8 cellular contexts compared by ENCODE assay signal in the genomic region with DNA sequence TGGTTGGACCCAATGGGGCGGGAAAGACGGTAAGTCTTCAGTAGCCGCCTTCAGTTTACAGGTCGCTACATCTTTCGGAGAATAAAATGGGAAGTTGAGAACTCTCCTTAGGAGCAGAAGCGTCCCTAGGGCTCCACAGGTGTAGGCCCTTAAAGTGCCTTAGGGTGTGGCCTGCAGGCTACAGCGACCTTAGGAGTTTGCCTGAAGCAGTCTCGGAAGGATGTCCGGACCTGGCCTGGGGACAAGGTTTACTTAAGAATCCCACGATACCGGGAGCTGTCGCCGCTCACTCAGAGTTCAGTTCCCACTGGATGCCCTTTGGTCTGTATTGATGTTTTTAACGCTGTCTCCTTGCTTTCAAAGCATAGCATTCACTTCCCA. TPM values are rescaled to one million over a fixed set of nuclear protein-coding genes. Genes with fewer than 3 reads are reported as not detected.
DNase-seq lines count a peak whose midpoint lies in the region; ATAC-seq, FAIRE-seq and TF ChIP-seq lines count a peak whose summit lies in the region.

No MANE protein-coding gene starts in this region.

- no peak for FAIRE-seq in A549 (lab: Jason Lieb, UNC)

- TF ChIP-seq CTCF in A549 (IDR thresholded peaks at IDR 0.05) (no peak), GM10266 (IDR thresholded peaks at IDR 0.05; ENCODE audit: control insufficient read depth, insufficient read depth, low read depth, missing control alignments) (no peak), Panc1 (IDR thresholded peaks at IDR 0.05) (no peak)

- no peak for TF ChIP-seq POLR2A in A549 (IDR thresholded peaks at IDR 0.05; ENCODE audit: low read length)

- in situ Hi-C loops in Panc1 (cut with HindIII; ENCODE audit: low pct_unique_long_range_greater_than_20kb, low sequenced_read_pairs) = no loop called here

- intact Hi-C loops in Panc1 (cut with micrococcal nuclease; ENCODE audit: unreplicated experiment) = no loop called here

- H3K4me1 ChIP-seq in A549 (peaks cover 20% of the 10 kb centered on the region; the same call in 2 of the 3 replicates), Panc1 (ENCODE audit: control insufficient read depth, insufficient read depth, low read length) (peaks cover 13% of the 10 kb centered on the region; the same call in 1 of the 2 replicates), iPS-15b (ENCODE audit: control insufficient read depth, insufficient read depth, low read length) (no peaks in the 10 kb centered on the region), skeletal muscle tissue (ENCODE audit: control insufficient read depth in 3 of 3, insufficient read depth in 3 of 3, low read length in 3 of 3) (peaks cover 7 to 10% (median 9%) of the 10 kb centered on the region in 3 donors)

- H3K9me3 ChIP-seq in A549 (no peaks in the 10 kb centered on the region), Panc1 (ENCODE audit: control insufficient read depth, insufficient read depth, low read depth, low read length) (no peaks in the 10 kb centered on the region), iPS-15b (ENCODE audit: control insufficient read depth, insufficient read depth, low read length) (no peaks in the 10 kb centered on the region), skeletal muscle tissue (ENCODE audit: control insufficient read depth in 3 of 3, low read length in 3 of 3) (no peaks in the 10 kb centered on the region)

- 2% methylated on average over 14 of the region's 14 CpGs for WGBS in A549 (ENCODE audit: missing lambda C conversion rate)

- H3K4me3 ChIP-seq in A549 (peak overlapping the region; percentile 61), Panc1 (ENCODE audit: low read depth in 2 of 2, low read length in 2 of 2) (peak overlapping the region; percentile 69 to 88), iPS-15b (ENCODE audit: low read depth, low read length) (peak overlapping the region; percentile 90), skeletal muscle tissue (ENCODE audit: low read length in 3 of 3) (peak overlapping the region; percentile 86 to 94 (median 91))

- H3K27ac ChIP-seq in A549 (peak overlapping the region; percentile 86 to 98), Panc1 (ENCODE audit: low read length) (peak overlapping the region; percentile 96), angular gyrus (ENCODE audit: low read depth, low read length) (peak overlapping the region; percentile 48), skeletal muscle tissue (ENCODE audit: low read depth, low read length) (peak overlapping the region; percentile 69)

- TF ChIP-seq RAD21 in A549 (conservative IDR thresholded peaks at IDR 0.05 in 1 of 2, IDR thresholded peaks at IDR 0.05 in 1 of 2) = no peak

- H3K9ac ChIP-seq in iPS-15b (ENCODE audit: low read depth, low read length) (peak overlapping the region; percentile 90), skeletal muscle tissue (ENCODE audit: low read depth in 1 of 3, low read length in 3 of 3) (peak overlapping the region; percentile 88 to 91 (median 89))

- CTCF ChIA-PET in A549 (lab: Yijun Ruan, JAX) (interaction anchor here (1.4 kb wide), 1 partner anchor 171 kb away, joined by 3 read pairs; no protein-coding TSS in a partner anchor), Panc1 (lab: Charles Lee) (interaction anchor here (0.8 kb wide), 1 partner anchor 30 kb away, joined by 4 read pairs; no protein-coding TSS in a partner anchor)

- peak; percentile 41 to 80 for DNase-seq in A549 (ENCODE audit: low read depth in 1 of 2, low spot score in 1 of 2)
- peak; percentile 42 for DNase-seq in GM10266 (ENCODE audit: extremely low spot score)
- peak; percentile 43 for DNase-seq in Panc1 (ENCODE audit: low read depth, low spot score)
- DNase-seq in OCI-M2 (lab: John Stamatoyannopoulos, UW; ENCODE audit: unreplicated experiment) = no peak

- POLR2A ChIA-PET in A549 (lab: Yijun Ruan, JAX) = interaction anchor here (0.7 to 1.3 kb wide), 12 partner anchors 11 to 264 kb away, joined by 3 to 10 read pairs (median 4); partner anchors contain the start of gene KIF3A
- POLR2A ChIA-PET in Panc1 (lab: Charles Lee) = no interaction called here

- H3K36me3 ChIP-seq in Panc1 (ENCODE audit: control insufficient read depth, insufficient read depth, low read length) = peaks cover 16% of the 10 kb centered on the region
- H3K36me3 ChIP-seq in iPS-15b (ENCODE audit: control insufficient read depth, insufficient read depth, low read length) = peaks cover 5% of the 10 kb centered on the region
- H3K36me3 ChIP-seq in skeletal muscle tissue (ENCODE audit: control insufficient read depth in 3 of 3, insufficient read depth in 3 of 3, low read length in 3 of 3) = peaks cover 0 to 16% (median 11%) of the 10 kb centered on the region in 3 donors

- TF ChIP-seq EP300 in A549 (IDR thresholded peaks at IDR 0.05) = no peak

- no peaks in the 10 kb centered on the region for H3K27me3 ChIP-seq in Panc1 (ENCODE audit: control insufficient read depth, insufficient read depth, low read length)
- H3K27me3 ChIP-seq in iPS-15b (ENCODE audit: control insufficient read depth, insufficient read depth, low read length) = no peaks in the 10 kb centered on the region
- H3K27me3 ChIP-seq in skeletal muscle tissue (ENCODE audit: control insufficient read depth in 3 of 3, insufficient read depth in 3 of 3, low read length in 3 of 3) = no peaks in the 10 kb centered on the region

- ATAC-seq in A549 (peak; percentile 75 to 76), HG02943 (IDR thresholded peaks at IDR 0.05; ENCODE audit: low read depth, unreplicated experiment) (peak; percentile 39), Panc1 (peak; percentile 65)

- H3K4me2 ChIP-seq in A549 = peak overlapping the region; percentile 87

- BruUV-seq in Panc1 (replicated peaks; lab: Mats Ljungman, UMichigan) = no TSS peak

TF ChIP-seq in A549, 52 proteins besides CTCF, POLR2A, EP300 and RAD21:
- TF ChIP-seq HOXA7 (CRISPR knock-in tag; IDR thresholded peaks at IDR 0.05) (peak; percentile 18; the same call in 1 of the 2 replicates), NR3C1 (IDR thresholded peaks at IDR 0.05) (no peak)

RNA-seq across cellular contexts. Expression of gene RAD50, which starts 0.6 kb away (rescaled TPM):
- polyA plus RNA-seq in A549 (2011; rRNA removed) = 51.6 and 81.5 TPM in 2 replicates
- polyA plus RNA-seq in A549 (2012; cell fraction: cytosol; rRNA removed) = 11.8 and 15.2 TPM in 2 replicates
- polyA plus RNA-seq in A549 (2012; cell fraction: nucleus; rRNA removed) = 10.5 and 17.1 TPM in 2 replicates
- 39.6 to 48.2 TPM (median 41.6 TPM) in 3 replicates for polyA plus RNA-seq in A549 (2017; fragmentation: RNase III; extraction: RNeasy Plus Mini Kit Qiagen cat#74134 plus additional on column Dnase treatment)
- polyA minus RNA-seq in A549 (2011; rRNA and poly(A)+ RNA removed) = 50.3 and 61.0 TPM in 2 replicates
- 77.6 TPM for total RNA-seq in Panc1 (2021; ENCODE audit: unreplicated experiment)
- 55.3 TPM for polyA plus RNA-seq in Panc1 (2012; ENCODE audit: insufficient read length)
- 5.7 TPM for total RNA-seq in skeletal muscle tissue

RNA-seq across cellular contexts. Expression of gene IL5, which starts 14.1 kb away (rescaled TPM):
- polyA plus RNA-seq in A549 (2011; rRNA removed) = not detected in 2 replicates
- polyA plus RNA-seq in A549 (2012; cell fraction: cytosol; rRNA removed) = not detected in 2 replicates
- not detected in 2 replicates for polyA plus RNA-seq in A549 (2012; cell fraction: nucleus; rRNA removed)
- not detected in 3 replicates for polyA plus RNA-seq in A549 (2017; fragmentation: RNase III; extraction: RNeasy Plus Mini Kit Qiagen cat#74134 plus additional on column Dnase treatment)
- polyA minus RNA-seq in A549 (2011; rRNA and poly(A)+ RNA removed) = not detected in 2 replicates
- total RNA-seq in Panc1 (2021; ENCODE audit: unreplicated experiment) = not detected
- polyA plus RNA-seq in Panc1 (2012; ENCODE audit: insufficient read length) = not detected
- total RNA-seq in skeletal muscle tissue = not detected

Comparison
In these comparisons a context has a peak if more than half of its experiments do, and no peak if none do; other contexts are left out.
1. RNA of gene RAD50, which starts 0.6 kb away (total RNA-seq): 77.6 TPM in Panc1 (single experiment); 5.7 TPM in skeletal muscle tissue (single experiment); every median in the first group is over 10 times any median in the second.
2. Peak in every context shown above with its lines, with median percentiles within 50 percentile points of each other: ATAC-seq, H3K27ac ChIP-seq and H3K4me3 ChIP-seq.